ENCODE assay signal across 23 cellular contexts in the genomic region with DNA sequence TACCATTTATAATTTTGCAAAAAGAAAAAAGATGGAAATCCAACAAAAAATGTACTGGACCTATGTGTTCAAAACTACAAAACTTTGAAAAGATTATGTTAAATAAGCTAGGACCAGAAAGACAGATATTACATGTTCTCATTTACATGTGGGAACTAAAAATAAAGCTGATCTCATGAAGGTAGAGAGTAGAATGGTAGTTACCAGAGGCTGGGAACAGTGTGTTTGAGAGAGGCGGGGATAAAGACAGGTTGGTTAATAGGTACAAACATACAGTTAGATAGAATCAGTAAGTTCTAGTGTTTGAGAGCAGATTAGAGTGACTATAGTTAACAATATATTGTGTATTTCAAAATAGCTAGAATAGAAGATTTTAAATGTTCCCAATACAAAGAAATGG.
"Had no signal": no experiment of that assay in that cellular context is flagged by ENCODE, and none has a peak within 500 bp of the region (broad histone marks: within the 10 kb centered on the region; RNA-seq: fewer than 3 reads in every experiment).

No MANE protein-coding gene starts in this region.

- H3K9me3 ChIP-seq: SJSA1 had no signal

- H3K4me3 ChIP-seq: SJSA1, SK-N-MC had no signal

- DNase-seq: IMR-90, Kasumi-1, KG1, MM.1S, NCI-H1092 treated with DMSO at 0.1 percent for 48 hours, NCI-H1436, NCI-H187, NCI-H2029, NCI-H2081 treated with DMSO at 0.1 percent for 48 hours, NCI-H2171, NCI-H226, NCI-H446, NCI-H510A, NCI-H524 treated with DMSO at 0.1 percent for 48 hours, NCI-H69, NCI-H774, Right ventricle myocardium superior, RPMI8226, SIG-M5 had no signal

- H3K27ac ChIP-seq: SJSA1, SK-N-MC had no signal

- ATAC-seq: HepG2 had no signal

- FAIRE-seq: HepG2, RCC 7860 had no signal

- H3K27me3 ChIP-seq: SJSA1 had no signal
